Comparison of ENCODE assay signal across 33 cellular contexts in the genomic region with DNA sequence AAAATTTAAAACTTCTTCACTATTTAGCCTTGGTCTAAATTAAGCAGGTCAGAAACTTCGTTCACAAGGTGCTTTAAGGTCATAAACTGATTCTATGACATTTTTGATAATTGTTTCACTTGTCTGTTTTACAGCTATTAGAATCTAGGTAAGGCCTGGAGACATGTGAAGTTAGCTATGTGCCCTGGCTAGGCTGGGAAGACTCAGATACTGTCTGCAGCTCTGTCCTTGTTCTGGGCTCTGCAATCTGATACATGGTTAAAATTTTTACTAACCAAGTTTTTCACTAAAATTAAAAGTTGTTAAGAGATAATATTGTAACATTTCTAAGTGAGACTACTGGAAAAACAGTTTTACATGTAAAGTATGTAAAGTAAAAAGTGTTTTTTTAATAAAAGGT.
"Had no signal": no experiment of that assay in that cellular context is flagged by ENCODE, and none has a peak within 500 bp of the region (broad histone marks: within the 10 kb centered on the region; RNA-seq: fewer than 3 reads in every experiment).

No MANE protein-coding gene starts in this region.

- H3K9me3 ChIP-seq: adrenal gland, ascending aorta, body of pancreas, breast epithelium had no signal

- ATAC-seq: activated naive CD4-positive, alpha-beta T cell treated with anti-CD3 and anti-CD28 coated beads, Interleukin-2, amount 50 U/mL, for 72 hours; activated naive CD8-positive, alpha-beta T cell treated with anti-CD3 and anti-CD28 coated beads, Interleukin-2, amount 50 U/mL, for 24 hours; activated T-cell treated with anti-CD3 and anti-CD28 coated beads, Interleukin-2, amount 50 U/mL, for 4 hours; activated T-cell treated with anti-CD3 and anti-CD28 coated beads, Interleukin-2, amount 50 U/mL, for 72 hours; activated T-helper 17 cell treated with anti-CD3 and anti-CD28 coated beads, Interleukin-2, amount 50 U/mL, for 72 hours; body of pancreas had no signal

- H3K27me3 ChIP-seq: adrenal gland, ascending aorta, body of pancreas, brain microvascular endothelial cell, breast epithelium, cardiac muscle cell had no signal

- H3K4me1 ChIP-seq: adrenal gland, ascending aorta, body of pancreas, breast epithelium had no signal

- FAIRE-seq: astrocyte, bronchial epithelial cell had no signal

- H3K4me3 ChIP-seq: adrenal gland, ascending aorta, body of pancreas, breast epithelium, cardiac muscle cell had no signal

- H3K27ac ChIP-seq: adrenal gland, ascending aorta, body of pancreas, brain microvascular endothelial cell, breast epithelium, cardiac muscle cell had no signal

- DNase-seq: activated effector memory CD4-positive, alpha-beta T cell treated with anti-CD3 and anti-CD28 coated beads, Interleukin-2, amount 50 U/mL, for 16 hours; activated effector memory CD4-positive, alpha-beta T cell treated with Interleukin-2 at 50 U/mL for 16 hours; activated gamma-delta T cell; activated gamma-delta T cell treated with Interleukin-2 at 50 U/mL for 16 hours; activated naive CD4-positive, alpha-beta T cell; activated naive CD4-positive, alpha-beta T cell treated with anti-CD3 and anti-CD28 coated beads for 36 hours; activated naive CD4-positive, alpha-beta T cell treated with anti-CD3 and anti-CD28 coated beads, Interleukin-2, amount 10 ng/mL, durations not matched to agents 7 days and 5 days; activated naive CD4-positive, alpha-beta T cell treated with anti-CD3 and anti-CD28 coated beads, Interleukin-2, amount 50 U/mL, for 16 hours; activated naive CD4-positive, alpha-beta T cell treated with Interleukin-2 at 50 U/mL for 16 hours; activated naive CD8-positive, alpha-beta T cell treated with anti-CD3 and anti-CD28 coated beads for 36 hours; activated naive CD8-positive, alpha-beta T cell treated with anti-CD3 and anti-CD28 coated beads, Interleukin-2, amount 10 ng/mL, durations not matched to agents 7 days and 5 days; activated naive CD8-positive, alpha-beta T cell treated with anti-CD3 and anti-CD28 coated beads, Interleukin-2, amount 50 U/mL, for 24 hours; activated T-cell treated with anti-CD3 and anti-CD28 coated beads, Interleukin-2, amount 50 U/mL, for 24 hours; activated T-cell treated with anti-CD3 and anti-CD28 coated beads, Interleukin-2, amount 50 U/mL, for 4 hours; activated T-cell treated with anti-CD3 and anti-CD28 coated beads, Interleukin-2, amount 50 U/mL, for 48 hours; activated T-cell treated with anti-CD3 and anti-CD28 coated beads, Interleukin-2, amount 50 U/mL, for 72 hours; adrenal gland; amniotic stem cell; amygdala; anterior cingulate cortex; aorta; body of pancreas; brain microvascular endothelial cell; caudate nucleus; central memory CD4-positive, alpha-beta T cell; cerebellar nuclear complex had no signal

- H3K36me3 ChIP-seq: adrenal gland, ascending aorta, brain microvascular endothelial cell, breast epithelium, cardiac muscle cell had no signal
